In genomic region chr22:37165066-37165465, GRCh38 we compare ENCODE assay signal across 26 cellular contexts. TPM values are rescaled to one million over a fixed set of nuclear protein-coding genes. Genes with fewer than 3 reads are reported as not detected.
DNase-seq lines count a peak whose midpoint lies in the region; ATAC-seq and TF ChIP-seq lines count a peak whose summit lies in the region.
"Had no signal": no experiment of that assay in that cellular context is flagged by ENCODE, and none has a peak within 500 bp of the region (broad histone marks: within the 10 kb centered on the region; RNA-seq: fewer than 3 reads in every experiment).

No MANE protein-coding gene starts in this region.

- CTCF ChIA-PET in CD4-positive, alpha-beta T cell (lab: Charles Lee) = interaction anchor here (1.5 to 2.9 kb wide), 3 partner anchors 15 to 94 kb away, joined by 3 to 29 read pairs (median 13); partner anchors contain the start of gene IL2RB
- CTCF ChIA-PET in activated CD8-positive, alpha-beta T cell treated with anti-CD3 and anti-CD28 coated beads for 36 hours (lab: Charles Lee) = interaction anchor here (0.8 to 8.8 kb wide), 13 partner anchors 9 to 105 kb away, joined by 3 to 119 read pairs (median 4); partner anchors contain the start of gene IL2RB

- peaks cover 76% of the 10 kb centered on the region for H3K4me1 Mint-ChIP-seq in activated CD4-positive, alpha-beta T cell treated with anti-CD3 and anti-CD28 coated beads, Interleukin-2, amount 10 ng/mL, durations not matched to agents 24 days and 14 days
- H3K4me1 Mint-ChIP-seq in CD4-positive, alpha-beta T cell (ENCODE audit: low read depth) = peaks cover 69% of the 10 kb centered on the region
- peaks cover 94% of the 10 kb centered on the region for H3K4me1 Mint-ChIP-seq in activated CD8-positive, alpha-beta T cell treated with anti-CD3 and anti-CD28 coated beads for 36 hours (ENCODE audit: low read depth)

- intact Hi-C loops in activated CD4-positive, alpha-beta T cell treated with anti-CD3 and anti-CD28 coated beads, Interleukin-2, amount 10 ng/mL, durations not matched to agents 24 days and 14 days (cut with micrococcal nuclease) = no loop called here
- intact Hi-C loops in CD4-positive, alpha-beta T cell (cut with DNase I, micrococcal nuclease) = loop anchor here (5.0 kb wide), 2 partner anchors 43 to 292 kb away; no protein-coding TSS in a partner anchor
- intact Hi-C loops in activated CD8-positive, alpha-beta T cell treated with anti-CD3 and anti-CD28 coated beads for 36 hours (cut with micrococcal nuclease) = no loop called here
- intact Hi-C loops in lower lobe of right lung (cut with DNase I) = no loop called here

- no peak overlapping the region for H3K27ac ChIP-seq in CD4-positive, alpha-beta T cell (ENCODE audit: low read depth, low read length)
- H3K27ac ChIP-seq in lower lobe of right lung = no peak overlapping the region
- H3K27ac ChIP-seq: BLaER1, hepatocyte, psoas muscle, suprapubic skin, VCaP had no signal

- POLR2A ChIA-PET in CD4-positive, alpha-beta T cell (lab: Charles Lee) = interaction anchor here (0.9 to 7.0 kb wide), 4 partner anchors 17 to 58 kb away, joined by 3 to 62 read pairs (median 10); partner anchors contain the start of gene IL2RB
- POLR2A ChIA-PET in activated CD8-positive, alpha-beta T cell treated with anti-CD3 and anti-CD28 coated beads for 36 hours (lab: Charles Lee) = interaction anchor here (0.6 to 8.1 kb wide), 4 partner anchors 15 to 304 kb away, joined by 3 to 122 read pairs (median 8); partner anchors contain the start of genes IL2RB and NCF4

- H3K4me3 ChIP-seq in lower lobe of right lung = no peak overlapping the region
- H3K4me3 ChIP-seq: A549, BLaER1, hepatocyte, psoas muscle, suprapubic skin had no signal

- H3K36me3 ChIP-seq in lower lobe of right lung = no peaks in the 10 kb centered on the region
- H3K36me3 ChIP-seq: BLaER1, suprapubic skin had no signal

- H3K4me1 ChIP-seq in lower lobe of right lung = peaks cover 10% of the 10 kb centered on the region

- H3K27ac Mint-ChIP-seq in activated CD4-positive, alpha-beta T cell treated with anti-CD3 and anti-CD28 coated beads, Interleukin-2, amount 10 ng/mL, durations not matched to agents 24 days and 14 days = peak overlapping the region; percentile 83
- peak overlapping the region; percentile 94 for H3K27ac Mint-ChIP-seq in CD4-positive, alpha-beta T cell
- H3K27ac Mint-ChIP-seq in activated CD8-positive, alpha-beta T cell treated with anti-CD3 and anti-CD28 coated beads for 36 hours = peak overlapping the region; percentile 84
- H3K27ac Mint-ChIP-seq: dendritic cell treated with granulocyte-macrophage colony-stimulating factor and Interleukin-4, amounts not matched to agents 40 ng/mL and 50 ng/mL, for 4 days; nephron had no signal

- no peak for ATAC-seq in CD4-positive, alpha-beta T cell (ENCODE audit: poor library complexity)
- no peak for ATAC-seq in activated CD8-positive, alpha-beta T cell treated with anti-CD3 and anti-CD28 coated beads for 36 hours
- ATAC-seq in lower lobe of right lung = no peak
- ATAC-seq: A549, psoas muscle had no signal

- H3K4me3 Mint-ChIP-seq in activated CD4-positive, alpha-beta T cell treated with anti-CD3 and anti-CD28 coated beads, Interleukin-2, amount 10 ng/mL, durations not matched to agents 24 days and 14 days = peak overlapping the region; percentile 38
- H3K4me3 Mint-ChIP-seq in CD4-positive, alpha-beta T cell = no peak overlapping the region
- no peak overlapping the region for H3K4me3 Mint-ChIP-seq in activated CD8-positive, alpha-beta T cell treated with anti-CD3 and anti-CD28 coated beads for 36 hours
- H3K4me3 Mint-ChIP-seq: dendritic cell treated with granulocyte-macrophage colony-stimulating factor and Interleukin-4, amounts not matched to agents 40 ng/mL and 50 ng/mL, for 4 days; memory B cell; nephron had no signal

- H3K27me3 Mint-ChIP-seq in activated CD4-positive, alpha-beta T cell treated with anti-CD3 and anti-CD28 coated beads, Interleukin-2, amount 10 ng/mL, durations not matched to agents 24 days and 14 days = no peaks in the 10 kb centered on the region
- H3K27me3 Mint-ChIP-seq in CD4-positive, alpha-beta T cell = no peaks in the 10 kb centered on the region
- no peaks in the 10 kb centered on the region for H3K27me3 Mint-ChIP-seq in activated CD8-positive, alpha-beta T cell treated with anti-CD3 and anti-CD28 coated beads for 36 hours

- no peak for DNase-seq in activated CD4-positive, alpha-beta T cell treated with anti-CD3 and anti-CD28 coated beads, Interleukin-2, amount 10 ng/mL, durations not matched to agents 24 days and 14 days
- DNase-seq in activated CD4-positive, alpha-beta T cell treated with anti-CD3 and anti-CD28 coated beads, Interleukin-2, amount 50 U/mL, for 48 hours = no peak
- DNase-seq in CD4-positive, alpha-beta T cell = no peak
- no peak for DNase-seq in activated CD8-positive, alpha-beta T cell treated with anti-CD3 and anti-CD28 coated beads for 36 hours
- DNase-seq in lower lobe of right lung (peak; percentile 37), SIG-M5 (lab: John Stamatoyannopoulos, UW) (no peak), GDM1 (lab: John Stamatoyannopoulos, UW) (no peak)
- DNase-seq in stimulated activated CD4-positive, alpha-beta T cell treated with anti-CD3 and anti-CD28 coated beads, Interleukin-12 subunit alpha, Interleukin-12 subunit beta, amount 100 ng/mL, for 4 hours = no peak
- DNase-seq: GOT3; Karpas-422; NCI-H1092 treated with DMSO at 0.1 percent for 48 hours; NCI-H2081 treated with DMSO at 0.1 percent for 48 hours; NCI-H526 treated with DMSO at 0.1 percent for 48 hours; small intestine; stimulated activated CD4-positive, alpha-beta T cell treated with anti-CD3 and anti-CD28 coated beads, Interleukin-4, amount 100 ng/mL, for 24 hours had no signal

- no peaks in the 10 kb centered on the region for H3K27me3 ChIP-seq in CD4-positive, alpha-beta T cell (ENCODE audit: control insufficient read depth, insufficient read depth, low read length)
- H3K27me3 ChIP-seq in lower lobe of right lung (ENCODE audit: low read depth) = no peaks in the 10 kb centered on the region
- H3K27me3 ChIP-seq: BLaER1, hepatocyte had no signal

- no peaks in the 10 kb centered on the region for H3K9me3 ChIP-seq in CD4-positive, alpha-beta T cell (ENCODE audit: control insufficient read depth, low read length)
- H3K9me3 ChIP-seq in lower lobe of right lung = no peaks in the 10 kb centered on the region
- H3K9me3 ChIP-seq: psoas muscle, suprapubic skin had no signal

- TF ChIP-seq CTCF in CD4-positive, alpha-beta T cell (IDR thresholded peaks at IDR 0.05) = no peak
- TF ChIP-seq CTCF in activated CD8-positive, alpha-beta T cell treated with anti-CD3 and anti-CD28 coated beads for 36 hours (IDR thresholded peaks at IDR 0.05) = no peak
- no peak for TF ChIP-seq CTCF in lower lobe of right lung (IDR thresholded peaks at IDR 0.05)

- H3K9me3 Mint-ChIP-seq in activated CD4-positive, alpha-beta T cell treated with anti-CD3 and anti-CD28 coated beads, Interleukin-2, amount 10 ng/mL, durations not matched to agents 24 days and 14 days = no peaks in the 10 kb centered on the region
- no peaks in the 10 kb centered on the region for H3K9me3 Mint-ChIP-seq in CD4-positive, alpha-beta T cell
- peaks cover 5% of the 10 kb centered on the region for H3K9me3 Mint-ChIP-seq in activated CD8-positive, alpha-beta T cell treated with anti-CD3 and anti-CD28 coated beads for 36 hours
- H3K9me3 Mint-ChIP-seq: memory B cell, nephron had no signal

- H3K36me3 Mint-ChIP-seq in activated CD4-positive, alpha-beta T cell treated with anti-CD3 and anti-CD28 coated beads, Interleukin-2, amount 10 ng/mL, durations not matched to agents 24 days and 14 days (ENCODE audit: low read depth) = no peaks in the 10 kb centered on the region
- no peaks in the 10 kb centered on the region for H3K36me3 Mint-ChIP-seq in CD4-positive, alpha-beta T cell (ENCODE audit: low read depth)
- peaks cover 1% of the 10 kb centered on the region for H3K36me3 Mint-ChIP-seq in activated CD8-positive, alpha-beta T cell treated with anti-CD3 and anti-CD28 coated beads for 36 hours (ENCODE audit: low read depth)
- H3K36me3 Mint-ChIP-seq: memory B cell had no signal

RNA-seq across cellular contexts. Expression of gene IL2RB, which starts 15.3 kb away (rescaled TPM):
- total RNA-seq in activated CD4-positive, alpha-beta T cell treated with anti-CD3 and anti-CD28 coated beads, Interleukin-2, amount 10 ng/mL, durations not matched to agents 24 days and 14 days = 288 and 296 TPM in 2 replicates
- 10 to 100 TPM; 47.5 to 49.6 TPM for total RNA-seq in CD4-positive, alpha-beta T cell
- 100 to 1,000 TPM; 263 to 268 TPM for total RNA-seq in activated CD8-positive, alpha-beta T cell treated with anti-CD3 and anti-CD28 coated beads for 36 hours
- 10.2 TPM for total RNA-seq in lower lobe of right lung
- total RNA-seq: endothelial cell of umbilical vein, HT-29 had no signal

RNA-seq across cellular contexts. Expression of gene C1QTNF6, which starts 23.0 kb away (rescaled TPM):
- 6.0 and 6.9 TPM in 2 replicates for total RNA-seq in activated CD4-positive, alpha-beta T cell treated with anti-CD3 and anti-CD28 coated beads, Interleukin-2, amount 10 ng/mL, durations not matched to agents 24 days and 14 days
- total RNA-seq in CD4-positive, alpha-beta T cell = 10 to 100 TPM; 11.9 to 12.1 TPM
- total RNA-seq in activated CD8-positive, alpha-beta T cell treated with anti-CD3 and anti-CD28 coated beads for 36 hours = 1 to 10 TPM; 6.4 TPM
- total RNA-seq in lower lobe of right lung = 5.3 TPM

RNA-seq across cellular contexts. Expression of gene SSTR3, which starts 47.2 kb away (rescaled TPM):
- total RNA-seq in activated CD4-positive, alpha-beta T cell treated with anti-CD3 and anti-CD28 coated beads, Interleukin-2, amount 10 ng/mL, durations not matched to agents 24 days and 14 days = 3.5 and 4.0 TPM in 2 replicates
- 1 to 10 TPM; 1.9 to 2.1 TPM for total RNA-seq in CD4-positive, alpha-beta T cell
- 1 to 10 TPM; 7.9 to 8.5 TPM for total RNA-seq in activated CD8-positive, alpha-beta T cell treated with anti-CD3 and anti-CD28 coated beads for 36 hours
- not detected for total RNA-seq in lower lobe of right lung
- total RNA-seq: endothelial cell of umbilical vein, HT-29, psoas muscle, suprapubic skin had no signal

RNA-seq across cellular contexts. Expression of gene TMPRSS6, which starts 55.6 kb away (rescaled TPM):
- total RNA-seq in activated CD4-positive, alpha-beta T cell treated with anti-CD3 and anti-CD28 coated beads, Interleukin-2, amount 10 ng/mL, durations not matched to agents 24 days and 14 days = 6.8 and 7.1 TPM in 2 replicates
- under 1 TPM; 0.19 to 0.39 TPM for total RNA-seq in CD4-positive, alpha-beta T cell
- total RNA-seq in activated CD8-positive, alpha-beta T cell treated with anti-CD3 and anti-CD28 coated beads for 36 hours = 10 to 100 TPM; 11.3 to 12.4 TPM
- 0.53 TPM for total RNA-seq in lower lobe of right lung
- total RNA-seq: endothelial cell of umbilical vein, HT-29, psoas muscle had no signal

Comparison
In these comparisons a context has a peak if more than half of its experiments do, and no peak if none do; other contexts are left out.
1. intact Hi-C loops: an anchor here in CD4-positive, alpha-beta T cell (5.0 kb wide); none called in activated CD4-positive, alpha-beta T cell treated with anti-CD3 and anti-CD28 coated beads, Interleukin-2, amount 10 ng/mL, durations not matched to agents 24 days and 14 days, activated CD8-positive, alpha-beta T cell treated with anti-CD3 and anti-CD28 coated beads for 36 hours and lower lobe of right lung.